1 cellular context compared by ENCODE assay signal in genomic region chr11:86091566-86091965, GRCh38.
TF ChIP-seq lines count a peak whose summit lies in the region.

No MANE protein-coding gene starts in this region.

TF ChIP-seq in WTC11, 78 proteins besides CTCF, POLR2A, EP300 and RAD21 (continued from another document):
- TF ChIP-seq AFF4 (CRISPR knock-in tag; IDR thresholded peaks at IDR 0.05; ENCODE audit: borderline replicate concordance) (no peak), ZMAT4 (CRISPR knock-in tag; IDR thresholded peaks at IDR 0.05) (no peak), NFYB (CRISPR knock-in tag; conservative IDR thresholded peaks at IDR 0.05; ENCODE audit: low read depth) (no peak), SMAD4 (CRISPR knock-in tag; IDR thresholded peaks at IDR 0.05) (no peak), SOX15 (CRISPR knock-in tag; IDR thresholded peaks at IDR 0.05) (no peak), JAZF1 (CRISPR knock-in tag; IDR thresholded peaks at IDR 0.05) (no peak), SP1 (CRISPR knock-in tag; conservative IDR thresholded peaks at IDR 0.05) (no peak), ZNF532 (CRISPR knock-in tag; IDR thresholded peaks at IDR 0.05; ENCODE audit: borderline replicate concordance) (no peak), FOXP4 (CRISPR knock-in tag; IDR thresholded peaks at IDR 0.05) (no peak), CREM (CRISPR knock-in tag; IDR thresholded peaks at IDR 0.05) (no peak), TEAD4 (CRISPR knock-in tag; IDR thresholded peaks at IDR 0.05) (no peak), EMX1 (CRISPR knock-in tag; IDR thresholded peaks at IDR 0.05) (no peak), IRF2 (CRISPR knock-in tag; IDR thresholded peaks at IDR 0.05; ENCODE audit: borderline replicate concordance, low read depth) (no peak), ATF2 (CRISPR knock-in tag; IDR thresholded peaks at IDR 0.05; ENCODE audit: borderline replicate concordance, low read depth) (no peak)
